1 cellular context compared by ENCODE assay signal in genomic region chr2:71721362-71721665, GRCh38.
TF ChIP-seq lines count a peak whose summit lies in the region.

No MANE protein-coding gene starts in this region.

TF ChIP-seq in IMR-90, 13 proteins besides CTCF, POLR2A, EP300 and RAD21:
- TF ChIP-seq FOS (IDR thresholded peaks at IDR 0.05; ENCODE audit: low read depth, low read length) (no peak), SMC3 (IDR thresholded peaks at IDR 0.05; ENCODE audit: low read depth, low read length) (no peak), MAZ (IDR thresholded peaks at IDR 0.05; ENCODE audit: borderline replicate concordance, low read depth, low read length) (no peak), NFE2L2 (IDR thresholded peaks at IDR 0.05; ENCODE audit: low read depth, low read length) (no peak), RFX5 (IDR thresholded peaks at IDR 0.05; ENCODE audit: low read depth, low read length) (no peak), MXI1 (IDR thresholded peaks at IDR 0.05; ENCODE audit: borderline replicate concordance, low read depth, low read length) (no peak), BHLHE40 (IDR thresholded peaks at IDR 0.05; ENCODE audit: low read depth, low read length) (no peak), CHD1 (IDR thresholded peaks at IDR 0.05; ENCODE audit: low read depth, low read length) (no peak), MAFK (IDR thresholded peaks at IDR 0.05; ENCODE audit: low read depth, low read length) (no peak), USF2 (IDR thresholded peaks at IDR 0.05; ENCODE audit: low read depth, low read length) (no peak), RCOR1 (IDR thresholded peaks at IDR 0.05; ENCODE audit: insufficient replicate concordance, low read length) (no peak), CEBPB (IDR thresholded peaks at IDR 0.05; ENCODE audit: low read depth, low read length) (no peak)
- TF ChIP-seq, protein P1, sequence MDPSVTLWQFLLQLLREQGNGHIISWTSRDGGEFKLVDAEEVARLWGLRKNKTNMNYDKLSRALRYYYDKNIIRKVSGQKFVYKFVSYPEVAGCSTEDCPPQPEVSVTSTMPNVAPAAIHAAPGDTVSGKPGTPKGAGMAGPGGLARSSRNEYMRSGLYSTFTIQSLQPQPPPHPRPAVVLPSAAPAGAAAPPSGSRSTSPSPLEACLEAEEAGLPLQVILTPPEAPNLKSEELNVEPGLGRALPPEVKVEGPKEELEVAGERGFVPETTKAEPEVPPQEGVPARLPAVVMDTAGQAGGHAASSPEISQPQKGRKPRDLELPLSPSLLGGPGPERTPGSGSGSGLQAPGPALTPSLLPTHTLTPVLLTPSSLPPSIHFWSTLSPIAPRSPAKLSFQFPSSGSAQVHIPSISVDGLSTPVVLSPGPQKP (IDR thresholded peaks at IDR 0.05; ENCODE audit: borderline replicate concordance, low read depth, low read length), result no peak
